Comparison of ENCODE assay signal across 8 cellular contexts in the genomic region with DNA sequence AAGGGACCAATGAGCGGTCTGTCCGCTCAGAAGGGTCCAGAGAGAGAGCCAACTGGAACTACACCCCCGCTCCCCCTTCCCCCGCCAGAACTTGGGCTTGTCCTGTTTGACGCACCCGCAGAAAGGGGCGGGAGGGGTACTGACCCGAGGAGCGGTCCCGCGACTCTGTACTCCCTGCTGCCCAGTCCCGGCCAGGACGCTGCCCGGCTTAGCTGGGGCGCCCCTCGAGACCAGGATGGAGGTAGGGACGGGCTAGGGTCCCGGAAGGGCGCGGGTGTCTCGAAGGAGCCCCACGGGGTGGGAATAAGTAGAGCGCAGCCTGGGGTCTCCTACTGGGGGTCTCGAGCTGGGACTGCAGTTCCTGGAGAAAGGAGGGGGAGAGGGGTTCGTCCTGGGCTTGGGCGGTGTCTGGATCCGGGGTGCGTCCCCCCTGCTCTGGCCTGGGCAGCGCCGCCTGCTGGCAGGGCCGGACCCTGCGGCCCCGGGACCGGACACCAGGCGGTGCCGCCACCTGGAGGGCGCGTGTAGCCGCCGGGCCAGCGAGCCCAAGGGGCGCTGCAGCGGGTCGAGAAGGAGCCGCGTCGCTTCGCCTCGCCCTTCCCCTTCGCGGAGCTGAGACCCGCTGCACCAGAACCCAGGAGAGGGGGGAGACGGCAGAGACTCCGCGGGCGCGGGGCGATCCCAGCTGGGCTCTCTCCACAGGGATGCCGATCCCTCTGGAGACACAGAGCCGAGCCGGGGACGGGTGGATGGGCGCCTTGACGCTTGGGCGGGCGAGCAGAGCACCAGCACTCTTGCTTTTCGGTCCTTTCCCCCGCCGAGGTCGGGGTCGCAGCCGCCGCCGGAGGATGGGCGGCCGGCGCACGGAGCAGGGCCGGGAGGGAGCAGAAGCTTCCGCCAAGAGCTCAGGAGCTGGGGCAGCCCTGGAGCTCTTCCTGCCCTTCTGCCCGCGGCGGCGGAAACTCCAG. TPM values are rescaled to one million over a fixed set of nuclear protein-coding genes. Genes with fewer than 3 reads are reported as not detected.
DNase-seq lines count a peak whose midpoint lies in the region; ATAC-seq, FAIRE-seq and TF ChIP-seq lines count a peak whose summit lies in the region.

No MANE protein-coding gene starts in this region.

- H3K4me3 ChIP-seq in HL-60 (replicated peaks; ENCODE audit: insufficient read depth, low read length) (peak overlapping the region; percentile 82), Panc1 (ENCODE audit: low read depth in 2 of 2, low read length in 2 of 2) (peak overlapping the region; percentile 57 to 89), neuronal stem cell (ENCODE audit: low read length in 2 of 2) (peak overlapping the region; percentile 61 to 84), suprapubic skin (peak overlapping the region; percentile 75)

- H2BK5ac ChIP-seq in neuronal stem cell (ENCODE audit: low read length) = peak overlapping the region; percentile 95

- WGBS in neuronal stem cell (ENCODE audit: extremely low coverage in 2 of 2, insufficient read length in 2 of 2, insufficient replicate concordance in 1 of 2), 2 donors = no CpG with 5 or more reads among the region's 84 CpGs
- WGBS in suprapubic skin = 1% methylated on average over 30 of the region's 84 CpGs

- no peak for TF ChIP-seq EP300 in suprapubic skin (IDR thresholded peaks at IDR 0.05)

- peak overlapping the region; percentile 93 for H3K9ac ChIP-seq in neuronal stem cell (ENCODE audit: low read depth, low read length, poor library complexity)

- TF ChIP-seq CTCF in D721Med (IDR thresholded peaks at IDR 0.05; ENCODE audit: insufficient read depth, missing control alignments) = peak; percentile 88
- TF ChIP-seq CTCF in HL-60 (IDR thresholded peaks at IDR 0.05; ENCODE audit: insufficient read depth, low read length) = peak; percentile 98
- TF ChIP-seq CTCF in Panc1 (IDR thresholded peaks at IDR 0.05) = peak; percentile 100
- peak; percentile 99 for TF ChIP-seq CTCF in foreskin keratinocyte (conservative IDR thresholded peaks at IDR 0.05)
- TF ChIP-seq CTCF in suprapubic skin (IDR thresholded peaks at IDR 0.05) = peak; percentile 89 to 100

- POLR2A ChIA-PET in Panc1 (lab: Charles Lee) = interaction anchor here (0.6 to 0.7 kb wide), 2 partner anchors 25 to 44 kb away, joined by 3 to 7 read pairs; no protein-coding TSS in a partner anchor

- H3K18ac ChIP-seq in neuronal stem cell (ENCODE audit: low read length) = peak overlapping the region; percentile 98

- no peak overlapping the region for H4K8ac ChIP-seq in neuronal stem cell (ENCODE audit: low read depth, low read length)

- H3K27ac ChIP-seq in HL-60 (replicated peaks) = peak overlapping the region; percentile 80
- peak overlapping the region; percentile 73 for H3K27ac ChIP-seq in Panc1 (ENCODE audit: low read length)
- peak overlapping the region; percentile 48 for H3K27ac ChIP-seq in foreskin keratinocyte
- H3K27ac ChIP-seq in neuronal stem cell (replicated peaks; ENCODE audit: low read length) = peak overlapping the region; percentile 64
- H3K27ac ChIP-seq in suprapubic skin = peak overlapping the region; percentile 66

- ATAC-seq in GM19463 (IDR thresholded peaks at IDR 0.05; ENCODE audit: unreplicated experiment) = peak; percentile 84
- peak; percentile 82 for ATAC-seq in Panc1
- peak; percentile 75 for ATAC-seq in foreskin keratinocyte

- H2BK12ac ChIP-seq in neuronal stem cell (ENCODE audit: low read length) = no peak overlapping the region

- H2AK5ac ChIP-seq in neuronal stem cell (ENCODE audit: low read depth, low read length) = peak overlapping the region; percentile 47

- peak overlapping the region; percentile 22 for H2BK120ac ChIP-seq in neuronal stem cell (ENCODE audit: low read depth, low read length)

- peak overlapping the region; percentile 98 for H3K4me2 ChIP-seq in neuronal stem cell (ENCODE audit: insufficient read depth, low read length, poor library complexity, severe bottlenecking)

- intact Hi-C loops in Panc1 (cut with micrococcal nuclease; ENCODE audit: unreplicated experiment) = no loop called here

- in situ Hi-C loops in Panc1 (cut with HindIII; ENCODE audit: low pct_unique_long_range_greater_than_20kb, low sequenced_read_pairs) = no loop called here

- H3K4me1 ChIP-seq in Panc1 (ENCODE audit: control insufficient read depth, insufficient read depth, low read length) (peaks cover 30% of the 10 kb centered on the region), foreskin keratinocyte (no peaks in the 10 kb centered on the region), neuronal stem cell (ENCODE audit: control insufficient read depth in 2 of 2, insufficient read depth in 1 of 2, low read depth in 1 of 2, low read length in 2 of 2) (peaks cover 35 to 37% of the 10 kb centered on the region in 2 donors), suprapubic skin (peaks cover 49% of the 10 kb centered on the region)

- H3K9me3 ChIP-seq in Panc1 (ENCODE audit: control insufficient read depth, insufficient read depth, low read depth, low read length) = no peaks in the 10 kb centered on the region
- no peaks in the 10 kb centered on the region for H3K9me3 ChIP-seq in neuronal stem cell (replicated peaks in 1 of 2; ENCODE audit: control insufficient read depth in 2 of 2, insufficient read depth in 1 of 2, low read depth in 1 of 2, low read length in 2 of 2)
- no peaks in the 10 kb centered on the region for H3K9me3 ChIP-seq in suprapubic skin

- H3K79me1 ChIP-seq in neuronal stem cell (ENCODE audit: low read depth, low read length) = peaks cover 2% of the 10 kb centered on the region

- no peak for FAIRE-seq in D721Med (lab: Jason Lieb, UNC)

- no TSS peak for BruUV-seq in Panc1 (replicated peaks; lab: Mats Ljungman, UMichigan)

- H3K14ac ChIP-seq in neuronal stem cell (ENCODE audit: low read length) = peak overlapping the region; percentile 76

- CTCF ChIA-PET in Panc1 (lab: Charles Lee) = interaction anchor here (0.6 to 1.7 kb wide), 4 partner anchors 12 to 64 kb away, joined by 3 to 7 read pairs (median 4); no protein-coding TSS in a partner anchor

- peak overlapping the region; percentile 74 for H3K23ac ChIP-seq in neuronal stem cell (ENCODE audit: low read depth, low read length, poor library complexity)

- peak overlapping the region; percentile 47 for H3K4ac ChIP-seq in neuronal stem cell (ENCODE audit: low read length)

- DNase-seq in D721Med (ENCODE audit: insufficient read length, low spot score) (peak; percentile 77), HL-60 (ENCODE audit: low read depth in 1 of 2, low spot score in 1 of 2) (peak; percentile 68 to 74), Panc1 (ENCODE audit: low read depth, low spot score) (no peak), foreskin keratinocyte (peak; percentile 40 to 58), neuronal stem cell (ENCODE audit: low spot score) (peak; percentile 79), suprapubic skin (ENCODE audit: low spot score in 2 of 2) (peak; percentile 89 to 92)
- DNase-seq in activated effector memory CD4-positive, alpha-beta T cell treated with anti-CD3 and anti-CD28 coated beads, Interleukin-2, amount 50 U/mL, for 16 hours = peak; percentile 92

- H2BK15ac ChIP-seq in neuronal stem cell (ENCODE audit: low read length) = peak overlapping the region; percentile 82

- no peak for TF ChIP-seq POLR2A in suprapubic skin (IDR thresholded peaks at IDR 0.05)

- H3K36me3 ChIP-seq in Panc1 (ENCODE audit: control insufficient read depth, insufficient read depth, low read length) (no peaks in the 10 kb centered on the region; the same call in 1 of the 2 replicates), neuronal stem cell (replicated peaks in 1 of 2; ENCODE audit: control insufficient read depth in 2 of 2, insufficient read depth in 2 of 2, low read length in 2 of 2) (no peaks in the 10 kb centered on the region), suprapubic skin (no peaks in the 10 kb centered on the region)

- H2AFZ ChIP-seq in neuronal stem cell (ENCODE audit: low read length) = peak overlapping the region; percentile 97

- no peak overlapping the region for H4K91ac ChIP-seq in neuronal stem cell (ENCODE audit: low read depth, low read length, poor library complexity)

- peaks cover 10% of the 10 kb centered on the region for H3K27me3 ChIP-seq in HL-60 (ENCODE audit: insufficient read depth, poor library complexity, severe bottlenecking)
- H3K27me3 ChIP-seq in Panc1 (ENCODE audit: control insufficient read depth, insufficient read depth, low read length) = no peaks in the 10 kb centered on the region
- no peaks in the 10 kb centered on the region for H3K27me3 ChIP-seq in foreskin keratinocyte
- peaks cover 0 to 12% (median 0%) of the 10 kb centered on the region in 3 experiments for H3K27me3 ChIP-seq in neuronal stem cell (ENCODE audit: control insufficient read depth in 3 of 3, insufficient read depth in 3 of 3, low read depth in 1 of 3, low read length in 3 of 3)
- H3K27me3 ChIP-seq in suprapubic skin = no peaks in the 10 kb centered on the region

RNA-seq across cellular contexts. Expression of a gene that starts 3.7 kb away (rescaled TPM):
- total RNA-seq in Panc1 (2021; ENCODE audit: unreplicated experiment) = 40.5 TPM
- 58.5 TPM for polyA plus RNA-seq in Panc1 (2012; ENCODE audit: insufficient read length)
- 26.7 and 29.8 TPM in 2 replicates for total RNA-seq in foreskin keratinocyte
- 22.1 and 26.3 TPM in 2 replicates for polyA plus RNA-seq in foreskin keratinocyte
- polyA plus RNA-seq in neuronal stem cell (2013, experiment 1 of 2) = 37.0 TPM
- 35.1 TPM for polyA plus RNA-seq in neuronal stem cell (2013, experiment 2 of 2)
- 10 to 100 TPM; 12.3 to 27.8 (median 17.3) TPM for total RNA-seq in suprapubic skin

RNA-seq across cellular contexts. Expression of a gene that starts 25.7 kb away (rescaled TPM):
- 24.1 TPM for total RNA-seq in Panc1 (2021; ENCODE audit: unreplicated experiment)
- 41.4 TPM for polyA plus RNA-seq in Panc1 (2012; ENCODE audit: insufficient read length)
- total RNA-seq in foreskin keratinocyte = 10.3 and 12.5 TPM in 2 replicates
- 6.4 TPM in 2 replicates for polyA plus RNA-seq in foreskin keratinocyte
- 34.7 TPM for polyA plus RNA-seq in neuronal stem cell (2013, experiment 1 of 2)
- polyA plus RNA-seq in neuronal stem cell (2013, experiment 2 of 2) = 37.2 TPM
- total RNA-seq in suprapubic skin = 10 to 100 TPM; 11.2 to 48.4 (median 19.0) TPM

RNA-seq across cellular contexts. Expression of a gene that starts 37.4 kb away (rescaled TPM):
- total RNA-seq in Panc1 (2021; ENCODE audit: unreplicated experiment) = 130 TPM
- 119 TPM for polyA plus RNA-seq in Panc1 (2012; ENCODE audit: insufficient read length)
- 75.8 and 81.9 TPM in 2 replicates for total RNA-seq in foreskin keratinocyte
- 43.2 and 49.7 TPM in 2 replicates for polyA plus RNA-seq in foreskin keratinocyte
- polyA plus RNA-seq in neuronal stem cell (2013, experiment 1 of 2) = 60.8 TPM
- polyA plus RNA-seq in neuronal stem cell (2013, experiment 2 of 2) = 59.3 TPM
- 100 to 1,000 TPM in 1 of 4 donors, 10 to 100 TPM in 3; 55.0 to 125 (median 62.2) TPM for total RNA-seq in suprapubic skin

RNA-seq across cellular contexts. Expression of a gene that starts 51.1 kb away (rescaled TPM):
- total RNA-seq in Panc1 (2021; ENCODE audit: unreplicated experiment) = 0.44 TPM
- 0.68 TPM for polyA plus RNA-seq in Panc1 (2012; ENCODE audit: insufficient read length)
- total RNA-seq in foreskin keratinocyte = 0.07 and 0.11 TPM in 2 replicates
- polyA plus RNA-seq in foreskin keratinocyte = 0.10 and 0.11 TPM in 2 replicates
- polyA plus RNA-seq in neuronal stem cell (2013, experiment 1 of 2) = 7.0 TPM
- 7.1 TPM for polyA plus RNA-seq in neuronal stem cell (2013, experiment 2 of 2)
- 1 to 10 TPM in 1 of 4 donors, under 1 TPM in 2, not detected in 1; 0.40 to 1.1 (median 0.65) TPM for total RNA-seq in suprapubic skin
